8 cellular contexts compared by ENCODE assay signal in genomic region chr2:85705680-85706039, GRCh38. TPM values are rescaled to one million over a fixed set of nuclear protein-coding genes. Genes with fewer than 3 reads are reported as not detected.
A peak's percentile ranks its signal among the peaks of the same experiment; 100 is the strongest.
DNase-seq lines count a peak whose midpoint lies in the region; ATAC-seq and TF ChIP-seq lines count a peak whose summit lies in the region.

No MANE protein-coding gene starts in this region.

- H3K14ac ChIP-seq in mesenchymal stem cell (ENCODE audit: low read length in 2 of 2), result no peak overlapping the region

- H3K4me1 Mint-ChIP-seq in chondrocyte (ENCODE audit: low read depth), result peaks cover 30% of the 10 kb centered on the region

- H3K23ac ChIP-seq in mesenchymal stem cell (ENCODE audit: low read length in 2 of 2), result no peak overlapping the region

- ATAC-seq in HG03520 (IDR thresholded peaks at IDR 0.05; ENCODE audit: unreplicated experiment) (no peak), HG03108 (IDR thresholded peaks at IDR 0.05; ENCODE audit: unreplicated experiment) (no peak)

- H3K27ac ChIP-seq in mesenchymal stem cell (ENCODE audit: low read length, poor library complexity, severe bottlenecking), result no peak overlapping the region

- H3K4me1 ChIP-seq in mesenchymal stem cell (ENCODE audit: control insufficient read depth, insufficient read depth, low read depth, low read length), result peaks cover 5% of the 10 kb centered on the region

- no peak overlapping the region for H3K18ac ChIP-seq in mesenchymal stem cell (ENCODE audit: low read depth in 1 of 2, low read length in 2 of 2)

- 91% methylated on average over 2 of the region's 2 CpGs for WGBS in mesenchymal stem cell

- in situ Hi-C loops in KBM-7 (cut with MboI; ENCODE audit: low pct_unique_long_range_greater_than_20kb, low sequenced_read_pairs), result no loop called here

- H3K36me3 Mint-ChIP-seq in chondrocyte (ENCODE audit: low read depth), result no peaks in the 10 kb centered on the region

- H2AFZ ChIP-seq in mesenchymal stem cell (ENCODE audit: low read depth, low read length), result no peak overlapping the region

- H2BK5ac ChIP-seq in mesenchymal stem cell (ENCODE audit: low read depth, low read length, poor library complexity, severe bottlenecking), result no peak overlapping the region

- H3K79me1 ChIP-seq in mesenchymal stem cell (replicated peaks; ENCODE audit: low read length, poor library complexity, severe bottlenecking), result no peaks in the 10 kb centered on the region

- no peaks in the 10 kb centered on the region for H3K9me3 Mint-ChIP-seq in chondrocyte (ENCODE audit: low read depth)

- H2BK12ac ChIP-seq in mesenchymal stem cell (ENCODE audit: low read length in 2 of 2), result no peak overlapping the region

- H3K4me3 ChIP-seq in AG10803 (ENCODE audit: low read length) (no peak overlapping the region), mesenchymal stem cell (ENCODE audit: insufficient read depth in 1 of 2, low read depth in 1 of 2, low read length in 2 of 2) (no peak overlapping the region)

- H4K91ac ChIP-seq in mesenchymal stem cell (ENCODE audit: low read length), result no peak overlapping the region

- H3K9ac ChIP-seq in mesenchymal stem cell (ENCODE audit: low read length), result no peak overlapping the region

- no peak overlapping the region for H3K4me3 Mint-ChIP-seq in chondrocyte (ENCODE audit: unreplicated experiment)

- H3K27me3 Mint-ChIP-seq in chondrocyte (ENCODE audit: low read depth), result peaks cover 10% of the 10 kb centered on the region

- H3K36me3 ChIP-seq in mesenchymal stem cell (ENCODE audit: control insufficient read depth in 1 of 2, insufficient read depth in 2 of 2, low read depth in 1 of 2, low read length in 2 of 2), result no peaks in the 10 kb centered on the region

- peak overlapping the region; percentile 32 for H3K27ac Mint-ChIP-seq in chondrocyte (ENCODE audit: unreplicated experiment)

- no peak overlapping the region for H4K8ac ChIP-seq in mesenchymal stem cell (ENCODE audit: low read length)

- H3K27me3 ChIP-seq in mesenchymal stem cell (ENCODE audit: control insufficient read depth in 1 of 2, insufficient read depth in 1 of 2, low read length in 2 of 2), result no peaks in the 10 kb centered on the region

- no peak overlapping the region for H2BK15ac ChIP-seq in mesenchymal stem cell (ENCODE audit: low read depth, poor library complexity, severe bottlenecking)

- no peak overlapping the region for H2BK120ac ChIP-seq in mesenchymal stem cell (ENCODE audit: low read depth, low read length)

- no peak overlapping the region for H3K4ac ChIP-seq in mesenchymal stem cell (ENCODE audit: low read depth in 1 of 2, low read length in 2 of 2)

- no peak overlapping the region for H3K4me2 ChIP-seq in mesenchymal stem cell (ENCODE audit: low read length, poor library complexity, severe bottlenecking)

- DNase-seq in AG10803 (ENCODE audit: low read depth) (peak; percentile 95), KBM-7 (peak; percentile 41), chondrocyte (ENCODE audit: low spot score) (no peak), mesenchymal stem cell (peak; percentile 96), mesenteric fat pad (ENCODE audit: low spot score) (no peak)
- no peak for DNase-seq in activated CD8-positive, alpha-beta memory T cell treated with anti-CD3 and anti-CD28 coated beads for 24 hours

- no peaks in the 10 kb centered on the region for H3K9me3 ChIP-seq in mesenchymal stem cell (ENCODE audit: control insufficient read depth, low read length)

- no peak overlapping the region for H2AK5ac ChIP-seq in mesenchymal stem cell (ENCODE audit: low read length, severe bottlenecking)

- TF ChIP-seq CTCF in AG10803 (conservative IDR thresholded peaks at IDR 0.05; ENCODE audit: low read length) (no peak), chondrocyte (IDR thresholded peaks at IDR 0.05) (no peak)

RNA-seq across cellular contexts. Expression of gene GNLY, which starts 11.5 kb away (rescaled TPM):
- not detected in 3 replicates for total RNA-seq in chondrocyte
- not detected for polyA plus RNA-seq in mesenchymal stem cell (2013, experiment 1 of 2)
- polyA plus RNA-seq in mesenchymal stem cell (2013, experiment 2 of 2), result not detected
- total RNA-seq in mesenteric fat pad, result 3.7 TPM

RNA-seq across cellular contexts. Expression of gene SFTPB, which starts 37.7 kb away (rescaled TPM):
- total RNA-seq in chondrocyte, result not detected in 3 replicates
- polyA plus RNA-seq in mesenchymal stem cell (2013, experiment 1 of 2), result not detected
- not detected for polyA plus RNA-seq in mesenchymal stem cell (2013, experiment 2 of 2)
- total RNA-seq in mesenteric fat pad, result not detected

RNA-seq across cellular contexts. Expression of gene ATOH8, which starts 48.1 kb away (rescaled TPM):
- total RNA-seq in chondrocyte (2.2 to 10.3 TPM (median 2.7 TPM) in 3 replicates), mesenteric fat pad (69.4 TPM)
- polyA plus RNA-seq in mesenchymal stem cell (2013, experiment 1 of 2), result 5.8 TPM
- polyA plus RNA-seq in mesenchymal stem cell (2013, experiment 2 of 2), result 6.0 TPM

Comparison
In these comparisons a context has a peak if more than half of its experiments do, and no peak if none do; other contexts are left out.
1. DNase-seq: peak in AG10803 (single experiment), KBM-7 (single experiment) and mesenchymal stem cell (single experiment); none in chondrocyte (single experiment), mesenteric fat pad (single experiment) and activated CD8-positive, alpha-beta memory T cell treated with anti-CD3 and anti-CD28 coated beads for 24 hours (single experiment).